Comparison of ENCODE assay signal across 2 cellular contexts in the genomic region with DNA sequence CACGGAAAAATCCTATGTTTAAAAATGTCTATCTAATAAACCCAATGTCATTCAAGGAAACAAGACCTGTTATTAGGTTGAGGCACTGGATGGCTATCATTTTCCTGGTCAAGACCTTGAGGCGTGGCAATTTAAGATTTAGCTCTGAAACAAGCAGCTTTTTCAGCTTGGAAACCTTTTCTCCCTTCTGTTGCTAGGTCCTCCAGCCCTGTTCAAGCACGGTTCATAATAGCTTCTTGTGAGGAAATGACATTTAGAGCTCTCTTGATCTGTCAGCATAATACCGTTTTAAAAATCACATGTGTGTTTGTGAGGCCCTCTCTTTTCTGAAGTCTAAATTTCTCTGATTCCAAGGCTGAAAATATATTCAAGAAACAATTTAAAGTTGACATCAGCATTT.
TF ChIP-seq lines count a peak whose summit lies in the region.

No MANE protein-coding gene starts in this region.

TF ChIP-seq in H1, 55 proteins besides CTCF, POLR2A, EP300 and RAD21 (continued from another document):
- TF ChIP-seq, protein P1, sequence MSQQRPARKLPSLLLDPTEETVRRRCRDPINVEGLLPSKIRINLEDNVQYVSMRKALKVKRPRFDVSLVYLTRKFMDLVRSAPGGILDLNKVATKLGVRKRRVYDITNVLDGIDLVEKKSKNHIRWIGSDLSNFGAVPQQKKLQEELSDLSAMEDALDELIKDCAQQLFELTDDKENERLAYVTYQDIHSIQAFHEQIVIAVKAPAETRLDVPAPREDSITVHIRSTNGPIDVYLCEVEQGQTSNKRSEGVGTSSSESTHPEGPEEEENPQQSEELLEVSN (IDR thresholded peaks at IDR 0.05): no peak
- TF ChIP-seq GTF2F1 (IDR thresholded peaks at IDR 0.05; ENCODE audit: borderline replicate concordance, low read depth, low read length): no peak
- TF ChIP-seq, protein P2, sequence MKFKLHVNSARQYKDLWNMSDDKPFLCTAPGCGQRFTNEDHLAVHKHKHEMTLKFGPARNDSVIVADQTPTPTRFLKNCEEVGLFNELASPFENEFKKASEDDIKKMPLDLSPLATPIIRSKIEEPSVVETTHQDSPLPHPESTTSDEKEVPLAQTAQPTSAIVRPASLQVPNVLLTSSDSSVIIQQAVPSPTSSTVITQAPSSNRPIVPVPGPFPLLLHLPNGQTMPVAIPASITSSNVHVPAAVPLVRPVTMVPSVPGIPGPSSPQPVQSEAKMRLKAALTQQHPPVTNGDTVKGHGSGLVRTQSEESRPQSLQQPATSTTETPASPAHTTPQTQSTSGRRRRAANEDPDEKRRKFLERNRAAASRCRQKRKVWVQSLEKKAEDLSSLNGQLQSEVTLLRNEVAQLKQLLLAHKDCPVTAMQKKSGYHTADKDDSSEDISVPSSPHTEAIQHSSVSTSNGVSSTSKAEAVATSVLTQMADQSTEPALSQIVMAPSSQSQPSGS (IDR thresholded peaks at IDR 0.05; ENCODE audit: low read length): no peak
- TF ChIP-seq BACH1 (IDR thresholded peaks at IDR 0.05; ENCODE audit: low read length): no peak
- TF ChIP-seq RBBP5 (IDR thresholded peaks at IDR 0.05; ENCODE audit: borderline replicate concordance, low read depth, low read length): no peak
- no peak for TF ChIP-seq MAFK (IDR thresholded peaks at IDR 0.05; ENCODE audit: low read depth, low read length)
- no peak for TF ChIP-seq NANOG (IDR thresholded peaks at IDR 0.05; ENCODE audit: insufficient read depth, low read depth, low read length, poor library complexity, severe bottlenecking)

TF ChIP-seq in WTC11, 78 proteins besides CTCF, POLR2A, EP300 and RAD21 (continued from another document):
- TF ChIP-seq ATF1 (CRISPR knock-in tag; IDR thresholded peaks at IDR 0.05): no peak
- TF ChIP-seq ELF4 (CRISPR knock-in tag; IDR thresholded peaks at IDR 0.05; ENCODE audit: low read depth): no peak
- TF ChIP-seq, protein P3, sequence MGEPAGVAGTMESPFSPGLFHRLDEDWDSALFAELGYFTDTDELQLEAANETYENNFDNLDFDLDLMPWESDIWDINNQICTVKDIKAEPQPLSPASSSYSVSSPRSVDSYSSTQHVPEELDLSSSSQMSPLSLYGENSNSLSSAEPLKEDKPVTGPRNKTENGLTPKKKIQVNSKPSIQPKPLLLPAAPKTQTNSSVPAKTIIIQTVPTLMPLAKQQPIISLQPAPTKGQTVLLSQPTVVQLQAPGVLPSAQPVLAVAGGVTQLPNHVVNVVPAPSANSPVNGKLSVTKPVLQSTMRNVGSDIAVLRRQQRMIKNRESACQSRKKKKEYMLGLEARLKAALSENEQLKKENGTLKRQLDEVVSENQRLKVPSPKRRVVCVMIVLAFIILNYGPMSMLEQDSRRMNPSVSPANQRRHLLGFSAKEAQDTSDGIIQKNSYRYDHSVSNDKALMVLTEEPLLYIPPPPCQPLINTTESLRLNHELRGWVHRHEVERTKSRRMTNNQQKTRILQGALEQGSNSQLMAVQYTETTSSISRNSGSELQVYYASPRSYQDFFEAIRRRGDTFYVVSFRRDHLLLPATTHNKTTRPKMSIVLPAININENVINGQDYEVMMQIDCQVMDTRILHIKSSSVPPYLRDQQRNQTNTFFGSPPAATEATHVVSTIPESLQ (CRISPR knock-in tag; IDR thresholded peaks at IDR 0.05): no peak
- TF ChIP-seq, protein P4, sequence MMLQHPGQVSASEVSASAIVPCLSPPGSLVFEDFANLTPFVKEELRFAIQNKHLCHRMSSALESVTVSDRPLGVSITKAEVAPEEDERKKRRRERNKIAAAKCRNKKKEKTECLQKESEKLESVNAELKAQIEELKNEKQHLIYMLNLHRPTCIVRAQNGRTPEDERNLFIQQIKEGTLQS (CRISPR knock-in tag; conservative IDR thresholded peaks at IDR 0.05): no peak
- no peak for TF ChIP-seq SMAD3 (CRISPR knock-in tag; IDR thresholded peaks at IDR 0.05; ENCODE audit: borderline replicate concordance)
- TF ChIP-seq, protein P5, sequence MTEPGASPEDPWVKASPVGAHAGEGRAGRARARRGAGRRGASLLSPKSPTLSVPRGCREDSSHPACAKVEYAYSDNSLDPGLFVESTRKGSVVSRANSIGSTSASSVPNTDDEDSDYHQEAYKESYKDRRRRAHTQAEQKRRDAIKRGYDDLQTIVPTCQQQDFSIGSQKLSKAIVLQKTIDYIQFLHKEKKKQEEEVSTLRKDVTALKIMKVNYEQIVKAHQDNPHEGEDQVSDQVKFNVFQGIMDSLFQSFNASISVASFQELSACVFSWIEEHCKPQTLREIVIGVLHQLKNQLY (CRISPR knock-in tag; IDR thresholded peaks at IDR 0.05): no peak
- no peak for TF ChIP-seq RELA (CRISPR knock-in tag; IDR thresholded peaks at IDR 0.05; ENCODE audit: borderline replicate concordance)
- TF ChIP-seq TCF7 (CRISPR knock-in tag; IDR thresholded peaks at IDR 0.05; ENCODE audit: low read depth): no peak
- no peak for TF ChIP-seq ZNF671 (CRISPR knock-in tag; IDR thresholded peaks at IDR 0.05)
- no peak for TF ChIP-seq JAZF1 (CRISPR knock-in tag; IDR thresholded peaks at IDR 0.05)
- TF ChIP-seq, protein P6, sequence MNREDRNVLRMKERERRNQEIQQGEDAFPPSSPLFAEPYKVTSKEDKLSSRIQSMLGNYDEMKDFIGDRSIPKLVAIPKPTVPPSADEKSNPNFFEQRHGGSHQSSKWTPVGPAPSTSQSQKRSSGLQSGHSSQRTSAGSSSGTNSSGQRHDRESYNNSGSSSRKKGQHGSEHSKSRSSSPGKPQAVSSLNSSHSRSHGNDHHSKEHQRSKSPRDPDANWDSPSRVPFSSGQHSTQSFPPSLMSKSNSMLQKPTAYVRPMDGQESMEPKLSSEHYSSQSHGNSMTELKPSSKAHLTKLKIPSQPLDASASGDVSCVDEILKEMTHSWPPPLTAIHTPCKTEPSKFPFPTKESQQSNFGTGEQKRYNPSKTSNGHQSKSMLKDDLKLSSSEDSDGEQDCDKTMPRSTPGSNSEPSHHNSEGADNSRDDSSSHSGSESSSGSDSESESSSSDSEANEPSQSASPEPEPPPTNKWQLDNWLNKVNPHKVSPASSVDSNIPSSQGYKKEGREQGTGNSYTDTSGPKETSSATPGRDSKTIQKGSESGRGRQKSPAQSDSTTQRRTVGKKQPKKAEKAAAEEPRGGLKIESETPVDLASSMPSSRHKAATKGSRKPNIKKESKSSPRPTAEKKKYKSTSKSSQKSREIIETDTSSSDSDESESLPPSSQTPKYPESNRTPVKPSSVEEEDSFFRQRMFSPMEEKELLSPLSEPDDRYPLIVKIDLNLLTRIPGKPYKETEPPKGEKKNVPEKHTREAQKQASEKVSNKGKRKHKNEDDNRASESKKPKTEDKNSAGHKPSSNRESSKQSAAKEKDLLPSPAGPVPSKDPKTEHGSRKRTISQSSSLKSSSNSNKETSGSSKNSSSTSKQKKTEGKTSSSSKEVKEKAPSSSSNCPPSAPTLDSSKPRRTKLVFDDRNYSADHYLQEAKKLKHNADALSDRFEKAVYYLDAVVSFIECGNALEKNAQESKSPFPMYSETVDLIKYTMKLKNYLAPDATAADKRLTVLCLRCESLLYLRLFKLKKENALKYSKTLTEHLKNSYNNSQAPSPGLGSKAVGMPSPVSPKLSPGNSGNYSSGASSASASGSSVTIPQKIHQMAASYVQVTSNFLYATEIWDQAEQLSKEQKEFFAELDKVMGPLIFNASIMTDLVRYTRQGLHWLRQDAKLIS (CRISPR knock-in tag; IDR thresholded peaks at IDR 0.05; ENCODE audit: borderline replicate concordance): no peak
